In genomic region chr18:62788111-62788510, GRCh38 we compare ENCODE assay signal across 22 cellular contexts.
DNase-seq lines count a peak whose midpoint lies in the region; ATAC-seq and TF ChIP-seq lines count a peak whose summit lies in the region.
"Had no signal": no experiment of that assay in that cellular context is flagged by ENCODE, and none has a peak within 500 bp of the region (broad histone marks: within the 10 kb centered on the region; RNA-seq: fewer than 3 reads in every experiment).

No MANE protein-coding gene starts in this region.

- DNase-seq in GM23338 (ENCODE audit: low spot score) (peak; percentile 64), NCI-H146 treated with DMSO at 0.1 percent for 48 hours (lab: John Stamatoyannopoulos, UW; ENCODE audit: unreplicated experiment) (peak; percentile 48), nephron progenitor cell (no peak), sciatic nerve (ENCODE audit: low spot score) (no peak), T1000 (lab: John Stamatoyannopoulos, UW) (no peak)
- DNase-seq in activated CD4-positive, alpha-beta T cell treated with anti-CD3 and anti-CD28 coated beads, Interleukin-2, amount 50 U/mL, for 4 hours, result no peak
- DNase-seq: activated B cell treated with CpG ODN at 0.5 μM for 24 hours; activated CD4-positive, alpha-beta memory T cell treated with anti-CD3 and anti-CD28 coated beads, Interleukin-2, amount 10 ng/mL, durations not matched to agents 7 days and 5 days; activated naive CD4-positive, alpha-beta T cell; amygdala; central memory CD4-positive, alpha-beta T cell; effector CD4-positive, alpha-beta T cell; NCI-H2029; nucleus accumbens; SIG-M5; spleen; stimulated activated CD4-positive, alpha-beta T cell treated with anti-CD3 and anti-CD28 coated beads, Interleukin-4, amount 100 ng/mL, for 4 hours had no signal

- peak overlapping the region; percentile 62 for H3K4me2 ChIP-seq in GM23338

- H3K4me3 Mint-ChIP-seq in GM23338, result peak overlapping the region; percentile 44; the same call in 2 of the 3 replicates
- H3K4me3 Mint-ChIP-seq in brain, result peak overlapping the region; percentile 22 to 69 (median 57)
- H3K4me3 Mint-ChIP-seq in nephron progenitor cell, result peak overlapping the region; percentile 56
- H3K4me3 Mint-ChIP-seq: activated B cell treated with CpG ODN at 0.5 μM for 24 hours; activated CD4-positive, alpha-beta memory T cell treated with anti-CD3 and anti-CD28 coated beads, Interleukin-2, amount 10 ng/mL, durations not matched to agents 7 days and 5 days; CD8-positive, alpha-beta memory T cell had no signal

- H3K9me2 ChIP-seq in GM23338 (ENCODE audit: insufficient read depth), result no peaks in the 10 kb centered on the region

- peaks cover 6% of the 10 kb centered on the region for H3K27me3 Mint-ChIP-seq in GM23338 (ENCODE audit: insufficient read depth, low read depth, poor library complexity)
- peaks cover 4% of the 10 kb centered on the region for H3K27me3 Mint-ChIP-seq in brain
- H3K27me3 Mint-ChIP-seq in nephron progenitor cell (ENCODE audit: low read depth, poor library complexity), result no peaks in the 10 kb centered on the region
- H3K27me3 Mint-ChIP-seq: activated B cell treated with CpG ODN at 0.5 μM for 24 hours; CD8-positive, alpha-beta memory T cell had no signal

- ATAC-seq in GM23338, result peak; percentile 79
- no peak for ATAC-seq in sciatic nerve
- ATAC-seq: gastroesophageal sphincter, left lobe of liver had no signal

- H3K79me2 ChIP-seq in GM23338 (replicated peaks; ENCODE audit: insufficient read depth), result peaks cover 100% of the 10 kb centered on the region

- peak overlapping the region; percentile 55; the same call in 1 of the 2 replicates for H3K27ac ChIP-seq in GM23338 (ENCODE audit: low read depth)
- H3K27ac ChIP-seq: esophagus muscularis mucosa, gastroesophageal sphincter, spleen had no signal

- H3K4me1 Mint-ChIP-seq in GM23338 (peaks cover 91% of the 10 kb centered on the region), brain (peaks cover 94% of the 10 kb centered on the region), nephron progenitor cell (peaks cover 88% of the 10 kb centered on the region)

- H3K9me3 Mint-ChIP-seq in GM23338 (no peaks in the 10 kb centered on the region; the same call in 2 of the 3 replicates), brain (no peaks in the 10 kb centered on the region), nephron progenitor cell (no peaks in the 10 kb centered on the region)
- H3K9me3 Mint-ChIP-seq: activated B cell treated with CpG ODN at 0.5 μM for 24 hours; activated CD4-positive, alpha-beta memory T cell treated with anti-CD3 and anti-CD28 coated beads, Interleukin-2, amount 10 ng/mL, durations not matched to agents 7 days and 5 days; CD8-positive, alpha-beta memory T cell had no signal

- H4K20me1 ChIP-seq in GM23338 (replicated peaks; ENCODE audit: insufficient read depth), result peaks cover 6% of the 10 kb centered on the region

- intact Hi-C loops in sciatic nerve (cut with DNase I), result loop anchor here (1.0 kb wide), 1 partner anchor 15 kb away; no protein-coding TSS in a partner anchor

- H2AFZ ChIP-seq in GM23338, result no peak overlapping the region

- no peaks in the 10 kb centered on the region for H3K27me3 ChIP-seq in GM23338 (ENCODE audit: insufficient read depth)
- H3K27me3 ChIP-seq: esophagus muscularis mucosa, gastroesophageal sphincter, spleen had no signal

- no peaks in the 10 kb centered on the region for H3F3A ChIP-seq in GM23338 (replicated peaks; ENCODE audit: low read depth)

- no peaks in the 10 kb centered on the region for H3K36me3 ChIP-seq in GM23338 (ENCODE audit: insufficient read depth)
- H3K36me3 ChIP-seq: esophagus muscularis mucosa, gastroesophageal sphincter, spleen had no signal

- peak overlapping the region; percentile 5; the same call in 1 of the 2 replicates for H3K4me3 ChIP-seq in GM23338
- H3K4me3 ChIP-seq: esophagus muscularis mucosa, gastroesophageal sphincter, spleen had no signal

- peak overlapping the region; percentile 20; the same call in 1 of the 2 replicates for H3K27ac Mint-ChIP-seq in GM23338
- peak overlapping the region in 4 of 5 experiments; percentile 24 to 71 (median 40) for H3K27ac Mint-ChIP-seq in brain
- peak overlapping the region; percentile 89 for H3K27ac Mint-ChIP-seq in nephron progenitor cell
- H3K27ac Mint-ChIP-seq: activated B cell treated with CpG ODN at 0.5 μM for 24 hours; activated CD4-positive, alpha-beta memory T cell treated with anti-CD3 and anti-CD28 coated beads, Interleukin-2, amount 10 ng/mL, durations not matched to agents 7 days and 5 days had no signal

- TF ChIP-seq CTCF in GM23338 (conservative IDR thresholded peaks at IDR 0.05; ENCODE audit: low read depth in 2 of 2) (no peak), brain (conservative IDR thresholded peaks at IDR 0.05) (no peak), nephron progenitor cell (IDR thresholded peaks at IDR 0.05) (no peak)

- H3K36me3 Mint-ChIP-seq in GM23338 (ENCODE audit: low read depth), result no peaks in the 10 kb centered on the region
- H3K36me3 Mint-ChIP-seq in brain, result no peaks in the 10 kb centered on the region
- no peaks in the 10 kb centered on the region for H3K36me3 Mint-ChIP-seq in nephron progenitor cell (ENCODE audit: low read depth)
- H3K36me3 Mint-ChIP-seq: CD8-positive, alpha-beta memory T cell had no signal

- H3K4me1 ChIP-seq in GM23338 (ENCODE audit: insufficient read depth), result peaks cover 89% of the 10 kb centered on the region

TF ChIP-seq in GM23338, 12 proteins besides CTCF, POLR2A, EP300 and RAD21 (continues in another document):
- no peak for TF ChIP-seq STAT1 (IDR thresholded peaks at IDR 0.05; ENCODE audit: unreplicated experiment)
- no peak for TF ChIP-seq EZH2 (IDR thresholded peaks at IDR 0.05; ENCODE audit: low read depth, unreplicated experiment)
- no peak for TF ChIP-seq ETS1 (IDR thresholded peaks at IDR 0.05)
- no peak for TF ChIP-seq REST (IDR thresholded peaks at IDR 0.05; ENCODE audit: unreplicated experiment)
- no peak for TF ChIP-seq ZNF331 (CRISPR knock-in tag; IDR thresholded peaks at IDR 0.05; ENCODE audit: low read depth)
- TF ChIP-seq ZNF114 (CRISPR knock-in tag; IDR thresholded peaks at IDR 0.05), result no peak

Comparison
In these comparisons a context has a peak if more than half of its experiments do, and no peak if none do; other contexts are left out.
1. DNase-seq: peak in GM23338 (single experiment) and NCI-H146 treated with DMSO at 0.1 percent for 48 hours (single experiment); none in nephron progenitor cell (single experiment), sciatic nerve (single experiment), activated CD4-positive, alpha-beta T cell treated with anti-CD3 and anti-CD28 coated beads, Interleukin-2, amount 50 U/mL, for 4 hours (0 of 2) and T1000 (single experiment).
2. H3K27ac Mint-ChIP-seq: peak in every context shown above with its lines; median percentile 89 in nephron progenitor cell; 40 in brain; 20 in GM23338.
3. Peak in every context shown above with its lines, with median percentiles within 50 percentile points of each other: H3K4me3 Mint-ChIP-seq.